ENCODE assay signal across 16 cellular contexts in the genomic region with DNA sequence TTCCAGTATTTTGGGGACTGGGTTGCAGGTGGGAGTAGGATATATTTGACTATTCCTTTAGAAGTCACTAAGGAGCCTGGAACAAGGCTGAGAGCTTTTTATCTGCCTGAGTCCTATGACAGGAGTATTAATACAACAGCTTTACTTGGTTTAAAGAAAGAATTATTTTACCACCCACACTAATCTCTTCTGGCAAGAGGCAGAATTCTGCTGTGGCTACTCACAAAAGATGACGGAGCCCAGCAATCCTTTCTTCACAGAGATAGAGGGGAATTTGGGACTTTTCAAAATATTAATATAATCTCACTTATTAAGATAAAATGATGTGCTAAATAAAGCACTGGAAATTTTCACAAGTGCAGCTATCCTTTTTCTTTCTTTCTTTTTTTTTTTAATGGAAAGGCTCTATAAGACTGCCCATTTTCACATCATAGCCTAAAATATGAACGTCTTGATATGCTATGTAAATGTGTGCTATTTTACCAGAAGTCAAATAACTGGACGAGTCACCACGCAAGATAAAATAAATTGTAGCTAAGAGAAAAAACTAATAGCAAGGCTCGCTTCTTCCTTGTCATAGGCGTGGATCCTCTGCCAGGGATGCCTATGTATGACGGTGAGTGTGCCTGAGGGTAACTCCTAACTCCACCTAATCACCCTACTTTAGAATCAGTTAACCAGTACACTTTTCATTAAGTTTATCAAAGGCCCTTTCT.
A peak's percentile ranks its signal among the peaks of the same experiment; 100 is the strongest.
DNase-seq lines count a peak whose midpoint lies in the region; ATAC-seq, FAIRE-seq and TF ChIP-seq lines count a peak whose summit lies in the region.
"Had no signal": no experiment of that assay in that cellular context is flagged by ENCODE, and none has a peak within 500 bp of the region (broad histone marks: within the 10 kb centered on the region; RNA-seq: fewer than 3 reads in every experiment).

No MANE protein-coding gene starts in this region.

- H3K9ac ChIP-seq in mammary epithelial cell (ENCODE audit: insufficient read depth, low read length) (peak overlapping the region; percentile 26), keratinocyte (ENCODE audit: control insufficient read depth, extremely low read depth, insufficient read depth, low read length) (no peak overlapping the region), smooth muscle cell (ENCODE audit: low read depth) (peak overlapping the region; percentile 35)
- H3K9ac ChIP-seq: KMS-11 had no signal

- H4K20me1 ChIP-seq in mammary epithelial cell (ENCODE audit: insufficient read depth, low read length) (no peaks in the 10 kb centered on the region), keratinocyte (ENCODE audit: control insufficient read depth, extremely low read depth, insufficient read depth, low read length) (no peaks in the 10 kb centered on the region), smooth muscle cell (ENCODE audit: low read depth) (peaks cover 75% of the 10 kb centered on the region)

- FAIRE-seq in keratinocyte (lab: Jason Lieb, UNC), result peak; percentile 91

- no peaks in the 10 kb centered on the region for H3K9me3 ChIP-seq in mammary epithelial cell (replicated peaks; ENCODE audit: insufficient read depth, low read length)
- H3K9me3 ChIP-seq in keratinocyte (ENCODE audit: control insufficient read depth, low read depth, low read length), result no peaks in the 10 kb centered on the region
- H3K9me3 ChIP-seq in smooth muscle cell (replicated peaks; ENCODE audit: low read depth), result no peaks in the 10 kb centered on the region
- H3K9me3 ChIP-seq: colonic mucosa, SJCRH30, suprapubic skin had no signal

- intact Hi-C loops in mammary epithelial cell (cut with micrococcal nuclease), result no loop called here

- H2AFZ ChIP-seq in mammary epithelial cell (ENCODE audit: low read depth, low read length) (peak overlapping the region; percentile 58), keratinocyte (ENCODE audit: control insufficient read depth, low read length) (peak overlapping the region; percentile 57), smooth muscle cell (ENCODE audit: low read depth) (no peak overlapping the region)

- dilution Hi-C loops in mammary epithelial cell (cut with HindIII; ENCODE audit: low sequenced_read_pairs), result no loop called here
- dilution Hi-C loops in keratinocyte (cut with MboI; ENCODE audit: extremely low pct_ligation_motif_present, low sequenced_read_pairs), result no loop called here

- no peaks in the 10 kb centered on the region for H3K36me3 ChIP-seq in mammary epithelial cell (ENCODE audit: insufficient read depth, low read length)
- no peaks in the 10 kb centered on the region for H3K36me3 ChIP-seq in keratinocyte (ENCODE audit: control insufficient read depth in 2 of 2, extremely low read depth in 1 of 2, insufficient read depth in 2 of 2, low read length in 2 of 2)
- no peaks in the 10 kb centered on the region for H3K36me3 ChIP-seq in smooth muscle cell (ENCODE audit: low read depth)
- H3K36me3 ChIP-seq: colonic mucosa, SJCRH30, suprapubic skin had no signal

- H3K79me2 ChIP-seq in mammary epithelial cell (ENCODE audit: insufficient read depth, low read length) (peaks cover 37% of the 10 kb centered on the region), keratinocyte (ENCODE audit: control insufficient read depth, insufficient read depth, low read length) (no peaks in the 10 kb centered on the region), smooth muscle cell (ENCODE audit: low read depth) (peaks cover 74% of the 10 kb centered on the region)

- no peak for ATAC-seq in GM21447 (IDR thresholded peaks at IDR 0.05; ENCODE audit: unreplicated experiment)
- ATAC-seq: activated T-cell treated with anti-CD3 and anti-CD28 coated beads, Interleukin-2, amount 50 U/mL, for 72 hours had no signal

- no TSS peak for BruUV-seq in mammary epithelial cell (replicated peaks; lab: Mats Ljungman, UMichigan)

- H3K27ac ChIP-seq in mammary epithelial cell (ENCODE audit: insufficient read depth, low read depth, low read length), result peak overlapping the region; percentile 84
- peak overlapping the region; percentile 12 for H3K27ac ChIP-seq in keratinocyte (ENCODE audit: control insufficient read depth, insufficient read depth, low read length)
- peak overlapping the region; percentile 86 for H3K27ac ChIP-seq in smooth muscle cell (ENCODE audit: low read depth)
- H3K27ac ChIP-seq: C4-2B, colonic mucosa, HL-60, KMS-11, SJCRH30, suprapubic skin had no signal

- H3F3A ChIP-seq in smooth muscle cell (ENCODE audit: low read depth), result peaks cover 14% of the 10 kb centered on the region

- H3K4me3 ChIP-seq in mammary epithelial cell (replicated peaks in 1 of 3; ENCODE audit: insufficient read depth in 1 of 3, low read depth in 2 of 3, low read length in 3 of 3) (peak overlapping the region in 1 of 3 experiments; percentile 19), keratinocyte (ENCODE audit: control insufficient read depth in 2 of 3, extremely low read depth in 1 of 3, insufficient read depth in 2 of 3, low read depth in 1 of 3, low read length in 3 of 3) (no peak overlapping the region), smooth muscle cell (no peak overlapping the region)
- H3K4me3 ChIP-seq: colonic mucosa, SJCRH30, suprapubic skin had no signal

- peak overlapping the region; percentile 70 for H3K4me2 ChIP-seq in mammary epithelial cell (ENCODE audit: insufficient read depth, low read depth, low read length)
- peak overlapping the region; percentile 47 for H3K4me2 ChIP-seq in keratinocyte (ENCODE audit: control insufficient read depth, extremely low read depth, insufficient read depth, low read depth, low read length)
- H3K4me2 ChIP-seq in smooth muscle cell, result peak overlapping the region; percentile 83
- H3K4me2 ChIP-seq: KMS-11 had no signal

- DNase-seq in NCI-H226 (peak; percentile 36), mammary epithelial cell (peak; percentile 66), keratinocyte (ENCODE audit: low read depth, low spot score) (no peak), smooth muscle cell (lab: John Stamatoyannopoulos, UW; ENCODE audit: unreplicated experiment) (no peak), RPMI8226 (no peak)
- no peak for DNase-seq in effector CD8-positive, alpha-beta T cell (lab: John Stamatoyannopoulos, UW)
- DNase-seq: activated CD4-positive, alpha-beta memory T cell treated with anti-CD3 and anti-CD28 coated beads for 36 hours; activated T-cell treated with anti-CD3 and anti-CD28 coated beads, Interleukin-2, amount 50 U/mL, for 72 hours; colonic mucosa; right cardiac atrium; SJCRH30 had no signal

- no peaks in the 10 kb centered on the region for H3K27me3 ChIP-seq in mammary epithelial cell (ENCODE audit: insufficient read depth, low read length)
- no peaks in the 10 kb centered on the region for H3K27me3 ChIP-seq in keratinocyte (ENCODE audit: control insufficient read depth, extremely low read depth, insufficient read depth, low read length)
- H3K27me3 ChIP-seq in smooth muscle cell (ENCODE audit: low read depth), result no peaks in the 10 kb centered on the region
- H3K27me3 ChIP-seq: colonic mucosa, SJCRH30, suprapubic skin had no signal

- H3K4me1 ChIP-seq in mammary epithelial cell (ENCODE audit: insufficient read depth, low read length), result peaks cover 18% of the 10 kb centered on the region
- peaks cover 11% of the 10 kb centered on the region for H3K4me1 ChIP-seq in keratinocyte (ENCODE audit: control insufficient read depth, extremely low read depth, insufficient read depth, low read length)
- peaks cover 50% of the 10 kb centered on the region for H3K4me1 ChIP-seq in smooth muscle cell (ENCODE audit: low read depth)
- H3K4me1 ChIP-seq: colonic mucosa had no signal

- TF ChIP-seq CTCF in mammary epithelial cell (conservative IDR thresholded peaks at IDR 0.05 in 1 of 2, IDR thresholded peaks at IDR 0.05 in 1 of 2; ENCODE audit: extremely low read depth in 1 of 2, insufficient read depth in 1 of 2, low read depth in 1 of 2, low read length in 2 of 2) (no peak), keratinocyte (optimal IDR thresholded peaks at IDR 0.05 in 1 of 3, IDR thresholded peaks at IDR 0.05 in 1 of 3, conservative IDR thresholded peaks at IDR 0.05 in 1 of 3; ENCODE audit: extremely low read depth in 1 of 3, insufficient read depth in 2 of 3, low read length in 3 of 3) (no peak), smooth muscle cell (IDR thresholded peaks at IDR 0.05; ENCODE audit: borderline replicate concordance, insufficient read depth, poor library complexity, severe bottlenecking) (no peak)

- in situ Hi-C loops in mammary epithelial cell (cut with MboI; ENCODE audit: low sequenced_read_pairs in 2 of 2), result no loop called here

- CTCF ChIA-PET in mammary epithelial cell (lab: Charles Lee; ENCODE audit: low non-redundant PET), result no interaction called here

- WGBS in mammary epithelial cell (ENCODE audit: low coverage, missing lambda C conversion rate), result 7% methylated on average over 7 of the region's 7 CpGs
- WGBS in smooth muscle cell (ENCODE audit: low lambda C conversion rate), result 31% methylated on average over 7 of the region's 7 CpGs

- H3K9me1 ChIP-seq in keratinocyte (ENCODE audit: control insufficient read depth, extremely low read depth, insufficient read depth, low read length), result no peaks in the 10 kb centered on the region

Comparison
In these comparisons a context has a peak if more than half of its experiments do, and no peak if none do; other contexts are left out.
1. DNase-seq: peak in NCI-H226 (single experiment) and mammary epithelial cell (single experiment); none in keratinocyte (single experiment), smooth muscle cell (single experiment), RPMI8226 (single experiment) and effector CD8-positive, alpha-beta T cell (single experiment).
2. H3K27ac ChIP-seq: peak in every context shown above with its lines; median percentile 86 in smooth muscle cell; 84 in mammary epithelial cell; 12 in keratinocyte.
3. Peak in every context shown above with its lines, with median percentiles within 50 percentile points of each other: H3K4me2 ChIP-seq.